20 cellular contexts compared by ENCODE assay signal in genomic region chr1:22886211-22886610, GRCh38.
DNase-seq lines count a peak whose midpoint lies in the region; ATAC-seq and TF ChIP-seq lines count a peak whose summit lies in the region.
"Had no signal": no experiment of that assay in that cellular context is flagged by ENCODE, and none has a peak within 500 bp of the region (broad histone marks: within the 10 kb centered on the region; RNA-seq: fewer than 3 reads in every experiment).

No MANE protein-coding gene starts in this region.

- no peaks in the 10 kb centered on the region for H3K27me3 Mint-ChIP-seq in effector memory CD8-positive, alpha-beta T cell
- no peaks in the 10 kb centered on the region for H3K27me3 Mint-ChIP-seq in osteocyte (ENCODE audit: unreplicated experiment)
- H3K27me3 Mint-ChIP-seq: activated CD4-positive, alpha-beta memory T cell treated with anti-CD3 and anti-CD28 coated beads for 36 hours had no signal

- no peaks in the 10 kb centered on the region for H3K36me3 ChIP-seq in BJ (ENCODE audit: control insufficient read depth, insufficient read depth, low read length)
- H3K36me3 ChIP-seq: heart right ventricle had no signal

- DNase-seq in BJ (ENCODE audit: low read depth) (peak; percentile 43), NCI-H226 (peak; percentile 10), osteocyte (ENCODE audit: extremely low spot score, unreplicated experiment) (no peak), NCI-H2081 treated with DMSO at 0.1 percent for 48 hours (lab: John Stamatoyannopoulos, UW) (no peak)
- no peak for DNase-seq in effector memory CD8-positive, alpha-beta T cell
- DNase-seq: activated CD4-positive, alpha-beta memory T cell treated with anti-CD3 and anti-CD28 coated beads for 36 hours; activated naive CD8-positive, alpha-beta T cell treated with anti-CD3 and anti-CD28 coated beads, Interleukin-2, amount 50 U/mL, for 24 hours; activated T-cell treated with anti-CD3 and anti-CD28 coated beads, Interleukin-2, amount 50 U/mL, for 4 hours; heart right ventricle; midbrain; NCI-H1048; NCI-H748 treated with DMSO at 0.1 percent for 48 hours; stimulated activated CD4-positive, alpha-beta T cell treated with anti-CD3 and anti-CD28 coated beads, Interleukin-2, amount 100 ng/mL, for 48 hours; SW 1271 had no signal

- POLR2A ChIA-PET in BJ (lab: Charles Lee), result interaction anchor here (0.6 kb wide), 1 partner anchor 861 kb away, joined by 3 read pairs; no protein-coding TSS in a partner anchor

- H3K27ac Mint-ChIP-seq in effector memory CD8-positive, alpha-beta T cell, result peak overlapping the region; percentile 94 to 95
- H3K27ac Mint-ChIP-seq in osteocyte (ENCODE audit: unreplicated experiment), result peak overlapping the region; percentile 67
- H3K27ac Mint-ChIP-seq: activated CD4-positive, alpha-beta memory T cell treated with anti-CD3 and anti-CD28 coated beads for 36 hours; activated naive CD8-positive, alpha-beta T cell treated with anti-CD3 and anti-CD28 coated beads, Interleukin-2, amount 50 U/mL, for 24 hours had no signal

- H3K4me3 Mint-ChIP-seq in effector memory CD8-positive, alpha-beta T cell, result no peak overlapping the region
- H3K4me3 Mint-ChIP-seq in osteocyte (ENCODE audit: unreplicated experiment), result no peak overlapping the region
- H3K4me3 Mint-ChIP-seq: activated CD4-positive, alpha-beta memory T cell treated with anti-CD3 and anti-CD28 coated beads for 36 hours; activated naive CD8-positive, alpha-beta T cell treated with anti-CD3 and anti-CD28 coated beads, Interleukin-2, amount 50 U/mL, for 24 hours; activated T-cell treated with anti-CD3 and anti-CD28 coated beads, Interleukin-2, amount 50 U/mL, for 4 hours had no signal

- peaks cover 3% of the 10 kb centered on the region for H3K36me3 Mint-ChIP-seq in effector memory CD8-positive, alpha-beta T cell (ENCODE audit: insufficient read depth)
- H3K36me3 Mint-ChIP-seq in osteocyte (ENCODE audit: unreplicated experiment), result no peaks in the 10 kb centered on the region
- H3K36me3 Mint-ChIP-seq: activated CD4-positive, alpha-beta memory T cell treated with anti-CD3 and anti-CD28 coated beads for 36 hours; CD14-positive monocyte had no signal

- H3K27me3 ChIP-seq in BJ (ENCODE audit: control insufficient read depth, insufficient read depth, low read length), result no peaks in the 10 kb centered on the region

- no peak overlapping the region for H3K4me3 ChIP-seq in BJ (ENCODE audit: low read depth, low read length)
- H3K4me3 ChIP-seq: heart right ventricle, K562 had no signal

- CTCF ChIA-PET in BJ (lab: Yijun Ruan, JAX), result interaction anchor here (0.6 to 6.5 kb wide), 7 partner anchors 11 to 183 kb away, joined by 3 to 79 read pairs (median 5); no protein-coding TSS in a partner anchor

- peaks cover 14 to 24% of the 10 kb centered on the region in 2 donors for H3K4me1 Mint-ChIP-seq in effector memory CD8-positive, alpha-beta T cell (ENCODE audit: low read depth in 2 of 2)
- H3K4me1 Mint-ChIP-seq in osteocyte (ENCODE audit: unreplicated experiment), result peaks cover 22% of the 10 kb centered on the region

- ATAC-seq in effector memory CD8-positive, alpha-beta T cell (replicated peaks), result no peak
- no peak for ATAC-seq in HG02981 (IDR thresholded peaks at IDR 0.05; ENCODE audit: unreplicated experiment)
- ATAC-seq in HG02571 (IDR thresholded peaks at IDR 0.05; ENCODE audit: unreplicated experiment), result no peak
- no peak for ATAC-seq in HG03571 (IDR thresholded peaks at IDR 0.05; ENCODE audit: unreplicated experiment)
- ATAC-seq: activated naive CD8-positive, alpha-beta T cell treated with anti-CD3 and anti-CD28 coated beads, Interleukin-2, amount 50 U/mL, for 24 hours; activated T-cell treated with anti-CD3 and anti-CD28 coated beads, Interleukin-2, amount 50 U/mL, for 4 hours; heart right ventricle; K562; Panc1 had no signal

- TF ChIP-seq CTCF in BJ (IDR thresholded peaks at IDR 0.05; ENCODE audit: insufficient read depth, low read depth, low read length) (no peak), osteocyte (IDR thresholded peaks at IDR 0.05) (no peak)

- no peaks in the 10 kb centered on the region for H3K9me3 Mint-ChIP-seq in effector memory CD8-positive, alpha-beta T cell
- H3K9me3 Mint-ChIP-seq in osteocyte (ENCODE audit: unreplicated experiment), result no peaks in the 10 kb centered on the region
- H3K9me3 Mint-ChIP-seq: activated CD4-positive, alpha-beta memory T cell treated with anti-CD3 and anti-CD28 coated beads for 36 hours; activated naive CD8-positive, alpha-beta T cell treated with anti-CD3 and anti-CD28 coated beads, Interleukin-2, amount 50 U/mL, for 24 hours; activated T-cell treated with anti-CD3 and anti-CD28 coated beads, Interleukin-2, amount 50 U/mL, for 4 hours had no signal

Comparison
In these comparisons a context has a peak if more than half of its experiments do, and no peak if none do; other contexts are left out.
1. DNase-seq: peak in BJ (single experiment) and NCI-H226 (single experiment); none in effector memory CD8-positive, alpha-beta T cell (0 of 3), osteocyte (single experiment) and NCI-H2081 treated with DMSO at 0.1 percent for 48 hours (single experiment).